In genomic region chr5:16894236-16895057, GRCh38 we compare ENCODE assay signal across 9 cellular contexts. TPM values are rescaled to one million over a fixed set of nuclear protein-coding genes. Genes with fewer than 3 reads are reported as not detected.
A peak's percentile ranks its signal among the peaks of the same experiment; 100 is the strongest.
DNase-seq lines count a peak whose midpoint lies in the region; ATAC-seq and TF ChIP-seq lines count a peak whose summit lies in the region.
"Had no signal": no experiment of that assay in that cellular context is flagged by ENCODE, and none has a peak within 500 bp of the region (broad histone marks: within the 10 kb centered on the region; RNA-seq: fewer than 3 reads in every experiment).

No MANE protein-coding gene starts in this region.

- intact Hi-C loops in posterior vena cava (cut with DNase I): no loop called here

- no peak for TF ChIP-seq CTCF in VCaP (conservative IDR thresholded peaks at IDR 0.05)

- DNase-seq in AG20443 (ENCODE audit: low spot score): peak; percentile 63
- peak; percentile 96 for DNase-seq in LoVo (ENCODE audit: low spot score)
- no peak for DNase-seq in left lobe of liver (ENCODE audit: low spot score)
- DNase-seq in activated naive CD4-positive, alpha-beta T cell treated with anti-CD3 and anti-CD28 coated beads, Interleukin-2, amount 50 U/mL, for 16 hours: no peak
- DNase-seq in cerebellar nuclear complex (lab: John Stamatoyannopoulos, UW): no peak
- no peak for DNase-seq in posterior vena cava (ENCODE audit: low spot score)
- no peak for DNase-seq in NCI-H2227 (lab: John Stamatoyannopoulos, UW; ENCODE audit: unreplicated experiment)
- DNase-seq: aorta had no signal

- H3K27ac ChIP-seq in VCaP: peak overlapping the region; percentile 81

- peak; percentile 36 for ATAC-seq in left lobe of liver

RNA-seq across cellular contexts. Expression of gene MYO10, which starts 41.6 kb away (rescaled TPM):
- 7.1 TPM for total RNA-seq in left lobe of liver
- 10 to 100 TPM in 1 of 2 donors, 1 to 10 TPM in 1; 8.5 to 11.2 TPM for total RNA-seq in posterior vena cava

Comparison
In these comparisons a context has a peak if more than half of its experiments do, and no peak if none do; other contexts are left out.
1. DNase-seq: peak in AG20443 (single experiment) and LoVo (single experiment); none in left lobe of liver (single experiment), activated naive CD4-positive, alpha-beta T cell treated with anti-CD3 and anti-CD28 coated beads, Interleukin-2, amount 50 U/mL, for 16 hours (single experiment), cerebellar nuclear complex (0 of 2), posterior vena cava (single experiment) and NCI-H2227 (single experiment).